ENCODE assay signal across 8 cellular contexts in genomic region chr3:161560006-161560637, GRCh38.
DNase-seq lines count a peak whose midpoint lies in the region; ATAC-seq lines count a peak whose summit lies in the region.

No MANE protein-coding gene starts in this region.

- H3K36me3 Mint-ChIP-seq in activated naive CD4-positive, alpha-beta T cell treated with anti-CD3 and anti-CD28 coated beads for 36 hours (ENCODE audit: low read depth) = no peaks in the 10 kb centered on the region
- no peaks in the 10 kb centered on the region for H3K36me3 Mint-ChIP-seq in stimulated activated effector memory CD8-positive, alpha-beta T cell treated with anti-CD3 and anti-CD28 coated beads, Interleukin-12 subunit alpha, Interleukin-12 subunit beta, amount 100 ng/mL, for 72 hours

- peak; percentile 31 for DNase-seq in activated naive CD4-positive, alpha-beta T cell treated with anti-CD3 and anti-CD28 coated beads for 36 hours
- no peak for DNase-seq in activated naive CD4-positive, alpha-beta T cell treated with Interleukin-2 at 50 U/mL for 16 hours
- DNase-seq in Karpas-422 (peak; percentile 68), SK-N-DZ (ENCODE audit: low spot score) (peak; percentile 69), fibroblast of the conjunctiva (ENCODE audit: low read depth) (peak; percentile 47), pons (ENCODE audit: low spot score) (peak; percentile 75)
- no peak for DNase-seq in stimulated activated effector memory CD8-positive, alpha-beta T cell treated with anti-CD3 and anti-CD28 coated beads, Interleukin-12 subunit alpha, Interleukin-12 subunit beta, amount 100 ng/mL, for 72 hours (ENCODE audit: low spot score in 2 of 2)

- H3K9me3 Mint-ChIP-seq in activated naive CD4-positive, alpha-beta T cell treated with anti-CD3 and anti-CD28 coated beads for 36 hours = no peaks in the 10 kb centered on the region
- H3K9me3 Mint-ChIP-seq in stimulated activated effector memory CD8-positive, alpha-beta T cell treated with anti-CD3 and anti-CD28 coated beads, Interleukin-12 subunit alpha, Interleukin-12 subunit beta, amount 100 ng/mL, for 72 hours = no peaks in the 10 kb centered on the region

- H3K4me3 ChIP-seq in Karpas-422 (ENCODE audit: low read length) = no peak overlapping the region

- no peaks in the 10 kb centered on the region for H3K9me3 ChIP-seq in Karpas-422 (ENCODE audit: low read length)

- no peak overlapping the region for H3K27ac ChIP-seq in Karpas-422 (ENCODE audit: low read length)

- H4K20me1 ChIP-seq in Karpas-422 (ENCODE audit: insufficient read depth, low read depth, low read length) = no peaks in the 10 kb centered on the region

- H3K9ac ChIP-seq in Karpas-422 (ENCODE audit: low read length) = no peak overlapping the region

- no peak for ATAC-seq in stimulated activated effector memory CD8-positive, alpha-beta T cell treated with anti-CD3 and anti-CD28 coated beads, Interleukin-12 subunit alpha, Interleukin-12 subunit beta, amount 100 ng/mL, for 72 hours
- ATAC-seq in HG03280 (IDR thresholded peaks at IDR 0.05; ENCODE audit: unreplicated experiment) = no peak

- H3K27ac Mint-ChIP-seq in activated naive CD4-positive, alpha-beta T cell treated with anti-CD3 and anti-CD28 coated beads for 36 hours = no peak overlapping the region
- H3K27ac Mint-ChIP-seq in stimulated activated effector memory CD8-positive, alpha-beta T cell treated with anti-CD3 and anti-CD28 coated beads, Interleukin-12 subunit alpha, Interleukin-12 subunit beta, amount 100 ng/mL, for 72 hours = no peak overlapping the region

- H3K36me3 ChIP-seq in Karpas-422 (ENCODE audit: insufficient read depth, low read length) = no peaks in the 10 kb centered on the region

- H3K4me1 ChIP-seq in Karpas-422 (ENCODE audit: low read length) = no peaks in the 10 kb centered on the region

- H3K4me1 Mint-ChIP-seq in activated naive CD4-positive, alpha-beta T cell treated with anti-CD3 and anti-CD28 coated beads for 36 hours (ENCODE audit: low read depth) = no peaks in the 10 kb centered on the region
- no peaks in the 10 kb centered on the region for H3K4me1 Mint-ChIP-seq in stimulated activated effector memory CD8-positive, alpha-beta T cell treated with anti-CD3 and anti-CD28 coated beads, Interleukin-12 subunit alpha, Interleukin-12 subunit beta, amount 100 ng/mL, for 72 hours

- H2AFZ ChIP-seq in Karpas-422 (ENCODE audit: low read length) = no peak overlapping the region

- H3K79me2 ChIP-seq in Karpas-422 (ENCODE audit: low read length) = no peaks in the 10 kb centered on the region

- H3K4me3 Mint-ChIP-seq in activated naive CD4-positive, alpha-beta T cell treated with anti-CD3 and anti-CD28 coated beads for 36 hours = no peak overlapping the region
- no peak overlapping the region for H3K4me3 Mint-ChIP-seq in stimulated activated effector memory CD8-positive, alpha-beta T cell treated with anti-CD3 and anti-CD28 coated beads, Interleukin-12 subunit alpha, Interleukin-12 subunit beta, amount 100 ng/mL, for 72 hours

- H3K4me2 ChIP-seq in Karpas-422 (ENCODE audit: low read depth, low read length, poor library complexity, severe bottlenecking) = no peak overlapping the region

- peaks cover 11% of the 10 kb centered on the region for H3K27me3 Mint-ChIP-seq in activated naive CD4-positive, alpha-beta T cell treated with anti-CD3 and anti-CD28 coated beads for 36 hours (ENCODE audit: low read depth)

- H3K9me2 ChIP-seq in Karpas-422 (replicated peaks; ENCODE audit: insufficient read depth, low read length) = no peaks in the 10 kb centered on the region

- CTCF ChIA-PET in activated naive CD4-positive, alpha-beta T cell treated with anti-CD3 and anti-CD28 coated beads for 36 hours (lab: Charles Lee) = no interaction called here

- intact Hi-C loops in activated naive CD4-positive, alpha-beta T cell treated with anti-CD3 and anti-CD28 coated beads for 36 hours (cut with micrococcal nuclease) = no loop called here

- H3K27me3 ChIP-seq in Karpas-422 (ENCODE audit: low read length) = no peaks in the 10 kb centered on the region

Comparison
In these comparisons a context has a peak if more than half of its experiments do, and no peak if none do; other contexts are left out.
1. DNase-seq: peak in activated naive CD4-positive, alpha-beta T cell treated with anti-CD3 and anti-CD28 coated beads for 36 hours (single experiment), Karpas-422 (single experiment), SK-N-DZ (single experiment), fibroblast of the conjunctiva (single experiment) and pons (single experiment); none in activated naive CD4-positive, alpha-beta T cell treated with Interleukin-2 at 50 U/mL for 16 hours (single experiment) and stimulated activated effector memory CD8-positive, alpha-beta T cell treated with anti-CD3 and anti-CD28 coated beads, Interleukin-12 subunit alpha, Interleukin-12 subunit beta, amount 100 ng/mL, for 72 hours (0 of 2).